In the genomic region with DNA sequence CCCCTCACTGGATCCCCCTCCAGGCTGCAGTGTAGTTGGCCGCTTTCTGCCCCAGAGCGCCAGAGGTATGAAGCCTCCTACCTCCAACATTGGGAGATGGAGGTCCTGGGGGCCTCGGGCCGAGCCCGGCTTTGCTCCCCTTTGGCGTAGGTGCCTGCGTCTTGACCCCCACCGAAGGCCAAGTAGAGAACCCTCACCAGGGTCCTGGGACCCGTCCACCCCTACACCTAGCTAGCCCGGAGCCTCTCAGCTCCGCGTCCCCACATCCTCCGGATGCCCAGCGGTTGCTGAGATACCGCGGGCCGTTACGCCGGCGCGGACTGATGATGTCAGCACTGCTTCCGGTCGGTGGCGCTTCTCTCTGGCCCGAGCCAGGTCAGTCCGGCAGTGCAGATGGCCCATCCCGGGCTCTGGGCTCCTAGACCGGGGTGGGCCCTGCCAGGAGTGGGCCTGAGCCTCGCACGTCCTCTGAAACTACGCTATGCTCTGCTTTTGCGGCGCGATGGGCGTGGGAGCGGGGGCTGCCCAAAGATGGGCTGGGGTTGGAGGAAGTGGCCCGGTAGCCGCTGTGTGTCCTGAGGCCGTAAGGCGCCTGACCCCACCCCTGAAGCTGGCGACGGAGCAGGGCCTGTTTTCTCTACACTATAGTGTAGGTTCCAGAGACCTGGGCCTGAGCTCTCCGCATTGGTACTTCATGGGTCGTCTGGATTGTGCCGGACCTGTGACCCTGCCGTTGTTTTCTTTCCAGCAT, we compare ENCODE assay signal across 1 cellular context.
TF ChIP-seq lines count a peak whose summit lies in the region.

A gene (minus strand): TSS at position 297 of the 751 bp plus-strand sequence. CDS start 1,871 bp downstream, outside the sequence.
A gene with protein sequence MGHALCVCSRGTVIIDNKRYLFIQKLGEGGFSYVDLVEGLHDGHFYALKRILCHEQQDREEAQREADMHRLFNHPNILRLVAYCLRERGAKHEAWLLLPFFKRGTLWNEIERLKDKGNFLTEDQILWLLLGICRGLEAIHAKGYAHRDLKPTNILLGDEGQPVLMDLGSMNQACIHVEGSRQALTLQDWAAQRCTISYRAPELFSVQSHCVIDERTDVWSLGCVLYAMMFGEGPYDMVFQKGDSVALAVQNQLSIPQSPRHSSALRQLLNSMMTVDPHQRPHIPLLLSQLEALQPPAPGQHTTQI (plus strand): TSS at position 332 of the 751 bp plus-strand sequence. CDS start 521 bp downstream, outside the sequence.

TF ChIP-seq in HepG2, 621 proteins besides CTCF, POLR2A, EP300 and RAD21 (continued from another document and continues in another):
- TF ChIP-seq, protein P1, sequence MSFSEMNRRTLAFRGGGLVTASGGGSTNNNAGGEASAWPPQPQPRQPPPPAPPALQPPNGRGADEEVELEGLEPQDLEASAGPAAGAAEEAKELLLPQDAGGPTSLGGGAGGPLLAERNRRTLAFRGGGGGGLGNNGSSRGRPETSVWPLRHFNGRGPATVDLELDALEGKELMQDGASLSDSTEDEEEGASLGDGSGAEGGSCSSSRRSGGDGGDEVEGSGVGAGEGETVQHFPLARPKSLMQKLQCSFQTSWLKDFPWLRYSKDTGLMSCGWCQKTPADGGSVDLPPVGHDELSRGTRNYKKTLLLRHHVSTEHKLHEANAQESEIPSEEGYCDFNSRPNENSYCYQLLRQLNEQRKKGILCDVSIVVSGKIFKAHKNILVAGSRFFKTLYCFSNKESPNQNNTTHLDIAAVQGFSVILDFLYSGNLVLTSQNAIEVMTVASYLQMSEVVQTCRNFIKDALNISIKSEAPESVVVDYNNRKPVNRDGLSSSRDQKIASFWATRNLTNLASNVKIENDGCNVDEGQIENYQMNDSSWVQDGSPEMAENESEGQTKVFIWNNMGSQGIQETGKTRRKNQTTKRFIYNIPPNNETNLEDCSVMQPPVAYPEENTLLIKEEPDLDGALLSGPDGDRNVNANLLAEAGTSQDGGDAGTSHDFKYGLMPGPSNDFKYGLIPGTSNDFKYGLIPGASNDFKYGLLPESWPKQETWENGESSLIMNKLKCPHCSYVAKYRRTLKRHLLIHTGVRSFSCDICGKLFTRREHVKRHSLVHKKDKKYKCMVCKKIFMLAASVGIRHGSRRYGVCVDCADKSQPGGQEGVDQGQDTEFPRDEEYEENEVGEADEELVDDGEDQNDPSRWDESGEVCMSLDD (CRISPR knock-in tag; IDR thresholded peaks at IDR 0.05; ENCODE audit: borderline replicate concordance), result no peak
- TF ChIP-seq GFI1 (CRISPR knock-in tag; IDR thresholded peaks at IDR 0.05; ENCODE audit: borderline replicate concordance) (peak; percentile 49; the same call in 1 of the 2 replicates), ERF (CRISPR knock-in tag; IDR thresholded peaks at IDR 0.05) (peak; percentile 95), NBN (conservative IDR thresholded peaks at IDR 0.05) (no peak), ZNF383 (CRISPR knock-in tag; IDR thresholded peaks at IDR 0.05; ENCODE audit: borderline replicate concordance) (peak; percentile 64; the same call in 1 of the 2 replicates), RFX3 (CRISPR knock-in tag; IDR thresholded peaks at IDR 0.05) (peak; percentile 88), FOXM1 (CRISPR knock-in tag; IDR thresholded peaks at IDR 0.05) (no peak), FOXC1 (CRISPR knock-in tag; IDR thresholded peaks at IDR 0.05; ENCODE audit: borderline replicate concordance) (peak; percentile 97), ZNF761 (CRISPR knock-in tag; conservative IDR thresholded peaks at IDR 0.05) (peak; percentile 60; the same call in 1 of the 2 replicates), FOSL1 (CRISPR knock-in tag; IDR thresholded peaks at IDR 0.05; ENCODE audit: borderline replicate concordance) (no peak), ZBTB8A (CRISPR knock-in tag; IDR thresholded peaks at IDR 0.05; ENCODE audit: borderline replicate concordance, low read depth) (no peak), ZNF660 (CRISPR knock-in tag; IDR thresholded peaks at IDR 0.05; ENCODE audit: borderline replicate concordance, low read depth) (no peak; the same call in 1 of the 2 replicates), CHCHD3 (CRISPR knock-in tag; IDR thresholded peaks at IDR 0.05) (peak; percentile 93; the same call in 1 of the 2 replicates), ATM (IDR thresholded peaks at IDR 0.05; ENCODE audit: borderline replicate concordance) (no peak), RFX1 (IDR thresholded peaks at IDR 0.05) (peak; percentile 81), ZNF607 (CRISPR knock-in tag; IDR thresholded peaks at IDR 0.05; ENCODE audit: borderline replicate concordance) (peak; percentile 95), ZNF430 (CRISPR knock-in tag; IDR thresholded peaks at IDR 0.05) (peak; percentile 91), RFX5 (IDR thresholded peaks at IDR 0.05; ENCODE audit: low read depth, low read length) (peak; percentile 55; the same call in 1 of the 2 replicates), TEAD3 (CRISPR knock-in tag; optimal IDR thresholded peaks at IDR 0.05; ENCODE audit: borderline replicate concordance) (peak; percentile 86), RCOR2 (CRISPR knock-in tag; IDR thresholded peaks at IDR 0.05) (no peak), BORCS8-MEF2B (CRISPR knock-in tag; IDR thresholded peaks at IDR 0.05) (peak; percentile 97), SMARCC2 (IDR thresholded peaks at IDR 0.05) (no peak), ZNF850 (CRISPR knock-in tag; conservative IDR thresholded peaks at IDR 0.05) (peak; percentile 95)
- TF ChIP-seq, protein P2, sequence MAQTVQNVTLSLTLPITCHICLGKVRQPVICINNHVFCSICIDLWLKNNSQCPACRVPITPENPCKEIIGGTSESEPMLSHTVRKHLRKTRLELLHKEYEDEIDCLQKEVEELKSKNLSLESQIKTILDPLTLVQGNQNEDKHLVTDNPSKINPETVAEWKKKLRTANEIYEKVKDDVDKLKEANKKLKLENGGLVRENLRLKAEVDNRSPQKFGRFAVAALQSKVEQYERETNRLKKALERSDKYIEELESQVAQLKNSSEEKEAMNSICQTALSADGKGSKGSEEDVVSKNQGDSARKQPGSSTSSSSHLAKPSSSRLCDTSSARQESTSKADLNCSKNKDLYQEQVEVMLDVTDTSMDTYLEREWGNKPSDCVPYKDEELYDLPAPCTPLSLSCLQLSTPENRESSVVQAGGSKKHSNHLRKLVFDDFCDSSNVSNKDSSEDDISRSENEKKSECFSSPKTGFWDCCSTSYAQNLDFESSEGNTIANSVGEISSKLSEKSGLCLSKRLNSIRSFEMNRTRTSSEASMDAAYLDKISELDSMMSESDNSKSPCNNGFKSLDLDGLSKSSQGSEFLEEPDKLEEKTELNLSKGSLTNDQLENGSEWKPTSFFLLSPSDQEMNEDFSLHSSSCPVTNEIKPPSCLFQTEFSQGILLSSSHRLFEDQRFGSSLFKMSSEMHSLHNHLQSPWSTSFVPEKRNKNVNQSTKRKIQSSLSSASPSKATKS (CRISPR knock-in tag; IDR thresholded peaks at IDR 0.05), result no peak
- TF ChIP-seq, protein P3, sequence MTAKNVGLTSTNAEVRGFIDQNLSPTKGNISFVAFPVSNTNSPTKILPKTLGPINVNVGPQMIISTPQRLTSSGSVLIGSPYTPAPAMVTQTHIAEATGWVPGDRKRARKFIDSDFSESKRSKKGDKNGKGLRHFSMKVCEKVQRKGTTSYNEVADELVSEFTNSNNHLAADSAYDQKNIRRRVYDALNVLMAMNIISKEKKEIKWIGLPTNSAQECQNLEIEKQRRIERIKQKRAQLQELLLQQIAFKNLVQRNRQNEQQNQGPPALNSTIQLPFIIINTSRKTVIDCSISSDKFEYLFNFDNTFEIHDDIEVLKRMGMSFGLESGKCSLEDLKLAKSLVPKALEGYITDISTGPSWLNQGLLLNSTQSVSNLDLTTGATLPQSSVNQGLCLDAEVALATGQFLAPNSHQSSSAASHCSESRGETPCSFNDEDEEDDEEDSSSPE (CRISPR knock-in tag; IDR thresholded peaks at IDR 0.05), result peak; percentile 65
- TF ChIP-seq, protein P4, sequence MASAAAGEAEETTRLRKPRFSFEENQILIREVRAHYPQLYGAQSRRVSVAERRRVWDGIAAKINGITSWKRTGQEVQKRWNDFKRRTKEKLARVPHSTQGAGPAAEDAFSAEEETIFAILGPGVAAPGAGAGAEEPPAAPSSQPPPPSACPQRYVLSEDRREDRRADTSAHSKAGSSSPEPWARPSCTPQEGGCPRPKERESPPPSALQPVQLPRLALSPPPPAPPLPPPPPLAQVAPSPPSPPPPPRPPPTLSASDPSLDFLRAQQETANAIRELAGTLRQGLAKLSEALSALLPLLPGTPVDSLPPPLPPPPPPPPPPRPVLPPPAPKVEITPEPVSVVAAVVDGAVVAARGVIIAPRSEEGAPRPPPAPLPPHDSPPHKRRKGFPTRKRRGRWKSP (CRISPR knock-in tag; IDR thresholded peaks at IDR 0.05), result no peak
- TF ChIP-seq, protein P5, sequence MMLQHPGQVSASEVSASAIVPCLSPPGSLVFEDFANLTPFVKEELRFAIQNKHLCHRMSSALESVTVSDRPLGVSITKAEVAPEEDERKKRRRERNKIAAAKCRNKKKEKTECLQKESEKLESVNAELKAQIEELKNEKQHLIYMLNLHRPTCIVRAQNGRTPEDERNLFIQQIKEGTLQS (CRISPR knock-in tag; IDR thresholded peaks at IDR 0.05), result peak; percentile 69
- TF ChIP-seq, protein P6, sequence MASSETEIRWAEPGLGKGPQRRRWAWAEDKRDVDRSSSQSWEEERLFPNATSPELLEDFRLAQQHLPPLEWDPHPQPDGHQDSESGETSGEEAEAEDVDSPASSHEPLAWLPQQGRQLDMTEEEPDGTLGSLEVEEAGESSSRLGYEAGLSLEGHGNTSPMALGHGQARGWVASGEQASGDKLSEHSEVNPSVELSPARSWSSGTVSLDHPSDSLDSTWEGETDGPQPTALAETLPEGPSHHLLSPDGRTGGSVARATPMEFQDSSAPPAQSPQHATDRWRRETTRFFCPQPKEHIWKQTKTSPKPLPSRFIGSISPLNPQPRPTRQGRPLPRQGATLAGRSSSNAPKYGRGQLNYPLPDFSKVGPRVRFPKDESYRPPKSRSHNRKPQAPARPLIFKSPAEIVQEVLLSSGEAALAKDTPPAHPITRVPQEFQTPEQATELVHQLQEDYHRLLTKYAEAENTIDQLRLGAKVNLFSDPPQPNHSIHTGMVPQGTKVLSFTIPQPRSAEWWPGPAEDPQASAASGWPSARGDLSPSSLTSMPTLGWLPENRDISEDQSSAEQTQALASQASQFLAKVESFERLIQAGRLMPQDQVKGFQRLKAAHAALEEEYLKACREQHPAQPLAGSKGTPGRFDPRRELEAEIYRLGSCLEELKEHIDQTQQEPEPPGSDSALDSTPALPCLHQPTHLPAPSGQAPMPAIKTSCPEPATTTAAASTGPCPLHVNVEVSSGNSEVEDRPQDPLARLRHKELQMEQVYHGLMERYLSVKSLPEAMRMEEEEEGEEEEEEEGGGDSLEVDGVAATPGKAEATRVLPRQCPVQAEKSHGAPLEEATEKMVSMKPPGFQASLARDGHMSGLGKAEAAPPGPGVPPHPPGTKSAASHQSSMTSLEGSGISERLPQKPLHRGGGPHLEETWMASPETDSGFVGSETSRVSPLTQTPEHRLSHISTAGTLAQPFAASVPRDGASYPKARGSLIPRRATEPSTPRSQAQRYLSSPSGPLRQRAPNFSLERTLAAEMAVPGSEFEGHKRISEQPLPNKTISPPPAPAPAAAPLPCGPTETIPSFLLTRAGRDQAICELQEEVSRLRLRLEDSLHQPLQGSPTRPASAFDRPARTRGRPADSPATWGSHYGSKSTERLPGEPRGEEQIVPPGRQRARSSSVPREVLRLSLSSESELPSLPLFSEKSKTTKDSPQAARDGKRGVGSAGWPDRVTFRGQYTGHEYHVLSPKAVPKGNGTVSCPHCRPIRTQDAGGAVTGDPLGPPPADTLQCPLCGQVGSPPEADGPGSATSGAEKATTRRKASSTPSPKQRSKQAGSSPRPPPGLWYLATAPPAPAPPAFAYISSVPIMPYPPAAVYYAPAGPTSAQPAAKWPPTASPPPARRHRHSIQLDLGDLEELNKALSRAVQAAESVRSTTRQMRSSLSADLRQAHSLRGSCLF (CRISPR knock-in tag; IDR thresholded peaks at IDR 0.05; ENCODE audit: borderline replicate concordance), result no peak
- TF ChIP-seq, protein P7, sequence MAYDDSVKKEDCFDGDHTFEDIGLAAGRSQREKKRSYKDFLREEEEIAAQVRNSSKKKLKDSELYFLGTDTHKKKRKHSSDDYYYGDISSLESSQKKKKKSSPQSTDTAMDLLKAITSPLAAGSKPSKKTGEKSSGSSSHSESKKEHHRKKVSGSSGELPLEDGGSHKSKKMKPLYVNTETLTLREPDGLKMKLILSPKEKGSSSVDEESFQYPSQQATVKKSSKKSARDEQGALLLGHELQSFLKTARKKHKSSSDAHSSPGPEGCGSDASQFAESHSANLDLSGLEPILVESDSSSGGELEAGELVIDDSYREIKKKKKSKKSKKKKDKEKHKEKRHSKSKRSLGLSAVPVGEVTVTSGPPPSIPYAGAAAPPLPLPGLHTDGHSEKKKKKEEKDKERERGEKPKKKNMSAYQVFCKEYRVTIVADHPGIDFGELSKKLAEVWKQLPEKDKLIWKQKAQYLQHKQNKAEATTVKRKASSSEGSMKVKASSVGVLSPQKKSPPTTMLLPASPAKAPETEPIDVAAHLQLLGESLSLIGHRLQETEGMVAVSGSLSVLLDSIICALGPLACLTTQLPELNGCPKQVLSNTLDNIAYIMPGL (CRISPR knock-in tag; IDR thresholded peaks at IDR 0.05; ENCODE audit: borderline replicate concordance in 1 of 2, low read depth in 1 of 2), result peak; percentile 92 to 94
- TF ChIP-seq, protein P8, sequence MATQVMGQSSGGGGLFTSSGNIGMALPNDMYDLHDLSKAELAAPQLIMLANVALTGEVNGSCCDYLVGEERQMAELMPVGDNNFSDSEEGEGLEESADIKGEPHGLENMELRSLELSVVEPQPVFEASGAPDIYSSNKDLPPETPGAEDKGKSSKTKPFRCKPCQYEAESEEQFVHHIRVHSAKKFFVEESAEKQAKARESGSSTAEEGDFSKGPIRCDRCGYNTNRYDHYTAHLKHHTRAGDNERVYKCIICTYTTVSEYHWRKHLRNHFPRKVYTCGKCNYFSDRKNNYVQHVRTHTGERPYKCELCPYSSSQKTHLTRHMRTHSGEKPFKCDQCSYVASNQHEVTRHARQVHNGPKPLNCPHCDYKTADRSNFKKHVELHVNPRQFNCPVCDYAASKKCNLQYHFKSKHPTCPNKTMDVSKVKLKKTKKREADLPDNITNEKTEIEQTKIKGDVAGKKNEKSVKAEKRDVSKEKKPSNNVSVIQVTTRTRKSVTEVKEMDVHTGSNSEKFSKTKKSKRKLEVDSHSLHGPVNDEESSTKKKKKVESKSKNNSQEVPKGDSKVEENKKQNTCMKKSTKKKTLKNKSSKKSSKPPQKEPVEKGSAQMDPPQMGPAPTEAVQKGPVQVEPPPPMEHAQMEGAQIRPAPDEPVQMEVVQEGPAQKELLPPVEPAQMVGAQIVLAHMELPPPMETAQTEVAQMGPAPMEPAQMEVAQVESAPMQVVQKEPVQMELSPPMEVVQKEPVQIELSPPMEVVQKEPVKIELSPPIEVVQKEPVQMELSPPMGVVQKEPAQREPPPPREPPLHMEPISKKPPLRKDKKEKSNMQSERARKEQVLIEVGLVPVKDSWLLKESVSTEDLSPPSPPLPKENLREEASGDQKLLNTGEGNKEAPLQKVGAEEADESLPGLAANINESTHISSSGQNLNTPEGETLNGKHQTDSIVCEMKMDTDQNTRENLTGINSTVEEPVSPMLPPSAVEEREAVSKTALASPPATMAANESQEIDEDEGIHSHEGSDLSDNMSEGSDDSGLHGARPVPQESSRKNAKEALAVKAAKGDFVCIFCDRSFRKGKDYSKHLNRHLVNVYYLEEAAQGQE (IDR thresholded peaks at IDR 0.05; ENCODE audit: borderline replicate concordance in 1 of 2, low read depth in 1 of 2, low read length in 2 of 2), result peak in 1 of 2 experiments; percentile 28; a peak in 1 of 4 replicates
- TF ChIP-seq, protein P9, sequence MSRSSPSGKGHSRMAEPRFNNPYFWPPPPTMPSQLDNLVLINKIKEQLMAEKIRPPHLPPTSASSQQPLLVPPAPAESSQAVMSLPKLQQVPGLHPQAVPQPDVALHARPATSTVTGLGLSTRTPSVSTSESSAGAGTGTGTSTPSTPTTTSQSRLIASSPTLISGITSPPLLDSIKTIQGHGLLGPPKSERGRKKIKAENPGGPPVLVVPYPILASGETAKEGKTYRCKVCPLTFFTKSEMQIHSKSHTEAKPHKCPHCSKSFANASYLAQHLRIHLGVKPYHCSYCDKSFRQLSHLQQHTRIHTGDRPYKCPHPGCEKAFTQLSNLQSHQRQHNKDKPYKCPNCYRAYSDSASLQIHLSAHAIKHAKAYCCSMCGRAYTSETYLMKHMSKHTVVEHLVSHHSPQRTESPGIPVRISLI (CRISPR knock-in tag; IDR thresholded peaks at IDR 0.05; ENCODE audit: borderline replicate concordance), result 0 out of 2 replicates have a peak, but pooled peaks have one; percentile 21
